Comparison of ENCODE assay signal across 1 cellular context in genomic region chr18:49630246-49630699, GRCh38.
TF ChIP-seq lines count a peak whose summit lies in the region.

No MANE protein-coding gene starts in this region.

TF ChIP-seq in HepG2, 621 proteins besides CTCF, POLR2A, EP300 and RAD21 (continued from another document and continues in another):
- TF ChIP-seq ZBTB43 (CRISPR knock-in tag; conservative IDR thresholded peaks at IDR 0.05), result peak; percentile 67; the same call in 1 of the 2 replicates
- TF ChIP-seq ZFP37 (CRISPR knock-in tag; IDR thresholded peaks at IDR 0.05; ENCODE audit: borderline replicate concordance), result no peak
- TF ChIP-seq ZNF556 (CRISPR knock-in tag; IDR thresholded peaks at IDR 0.05; ENCODE audit: borderline replicate concordance), result no peak; the same call in 1 of the 2 replicates
- TF ChIP-seq NR2F2 (IDR thresholded peaks at IDR 0.05; ENCODE audit: borderline replicate concordance, low read depth), result peak; percentile 50; the same call in 1 of the 2 replicates
- TF ChIP-seq ZNF253 (CRISPR knock-in tag; IDR thresholded peaks at IDR 0.05; ENCODE audit: borderline replicate concordance), result no peak
- peak; percentile 77 for TF ChIP-seq HOXA3 (CRISPR knock-in tag; IDR thresholded peaks at IDR 0.05)
- peak; percentile 59; the same call in 1 of the 2 replicates for TF ChIP-seq CBX5 (CRISPR knock-in tag; IDR thresholded peaks at IDR 0.05; ENCODE audit: borderline replicate concordance)
- peak; percentile 76; the same call in 1 of the 2 replicates for TF ChIP-seq ZBTB21 (CRISPR knock-in tag; IDR thresholded peaks at IDR 0.05)
- no peak for TF ChIP-seq RBFOX2 (IDR thresholded peaks at IDR 0.05; ENCODE audit: low read depth, low read length)
- peak; percentile 80 for TF ChIP-seq JUND (CRISPR knock-in tag; IDR thresholded peaks at IDR 0.05)
- TF ChIP-seq ZNF350 (CRISPR knock-in tag; IDR thresholded peaks at IDR 0.05; ENCODE audit: borderline replicate concordance, low read depth), result 0 out of 2 replicates have a peak, but pooled peaks have one; percentile 24
- TF ChIP-seq SKIL (CRISPR knock-in tag; IDR thresholded peaks at IDR 0.05; ENCODE audit: borderline replicate concordance), result no peak
- TF ChIP-seq ZBTB38 (CRISPR knock-in tag; IDR thresholded peaks at IDR 0.05), result 0 out of 2 replicates have a peak, but pooled peaks have one; percentile 26
- peak; percentile 73 for TF ChIP-seq ZMYM4 (CRISPR knock-in tag; IDR thresholded peaks at IDR 0.05)
- 0 out of 2 replicates have a peak, but pooled peaks have one; percentile 19 for TF ChIP-seq ZNF746 (CRISPR knock-in tag; IDR thresholded peaks at IDR 0.05)
- TF ChIP-seq MIXL1 (CRISPR knock-in tag; IDR thresholded peaks at IDR 0.05), result 0 out of 2 replicates have a peak, but pooled peaks have one; percentile 18
- peak; percentile 21; the same call in 1 of the 2 replicates for TF ChIP-seq ARID3A (IDR thresholded peaks at IDR 0.05; ENCODE audit: low read depth, low read length)
- no peak for TF ChIP-seq ZNF552 (CRISPR knock-in tag; IDR thresholded peaks at IDR 0.05; ENCODE audit: borderline replicate concordance)
- no peak for TF ChIP-seq ZNF619 (CRISPR knock-in tag; IDR thresholded peaks at IDR 0.05)
- TF ChIP-seq ZNF546 (CRISPR knock-in tag; conservative IDR thresholded peaks at IDR 0.05), result no peak
- no peak for TF ChIP-seq MXD4 (CRISPR knock-in tag; IDR thresholded peaks at IDR 0.05)
- 0 out of 2 replicates have a peak, but pooled peaks have one; percentile 12 for TF ChIP-seq TFE3 (CRISPR knock-in tag; IDR thresholded peaks at IDR 0.05)
- TF ChIP-seq E2F5 (CRISPR knock-in tag; conservative IDR thresholded peaks at IDR 0.05), result no peak
- TF ChIP-seq ZNF788 (CRISPR knock-in tag; IDR thresholded peaks at IDR 0.05; ENCODE audit: borderline replicate concordance), result peak; percentile 57; the same call in 1 of the 2 replicates
- TF ChIP-seq ZBTB37 (CRISPR knock-in tag; IDR thresholded peaks at IDR 0.05), result peak; percentile 76
- TF ChIP-seq ZNF34 (CRISPR knock-in tag; IDR thresholded peaks at IDR 0.05; ENCODE audit: borderline replicate concordance), result no peak
- peak; percentile 40; the same call in 1 of the 2 replicates for TF ChIP-seq FOXA3 (CRISPR knock-in tag; IDR thresholded peaks at IDR 0.05)
- TF ChIP-seq TBL1XR1 (IDR thresholded peaks at IDR 0.05; ENCODE audit: borderline replicate concordance, low read length, partially characterized antibody), result peak; percentile 71
- TF ChIP-seq GATAD2A (CRISPR knock-in tag; IDR thresholded peaks at IDR 0.05), result peak; percentile 93
- no peak for TF ChIP-seq KLF15 (CRISPR knock-in tag; IDR thresholded peaks at IDR 0.05; ENCODE audit: borderline replicate concordance)
- TF ChIP-seq ATF1 (CRISPR knock-in tag; IDR thresholded peaks at IDR 0.05), result peak; percentile 57
- TF ChIP-seq SIX1 (CRISPR knock-in tag; IDR thresholded peaks at IDR 0.05; ENCODE audit: borderline replicate concordance), result peak; percentile 46; the same call in 1 of the 2 replicates
- TF ChIP-seq ZNF678 (CRISPR knock-in tag; IDR thresholded peaks at IDR 0.05), result no peak
- TF ChIP-seq ZNF337 (CRISPR knock-in tag; IDR thresholded peaks at IDR 0.05; ENCODE audit: borderline replicate concordance, low read depth), result no peak
- no peak for TF ChIP-seq BRD4 (CRISPR knock-in tag; IDR thresholded peaks at IDR 0.05)
- TF ChIP-seq NR2C2 (CRISPR knock-in tag; IDR thresholded peaks at IDR 0.05; ENCODE audit: borderline replicate concordance), result peak; percentile 87
- TF ChIP-seq AGO1 (IDR thresholded peaks at IDR 0.05; ENCODE audit: low read depth, low read length, poor library complexity, severe bottlenecking), result no peak
- TF ChIP-seq RARA (CRISPR knock-in tag; IDR thresholded peaks at IDR 0.05), result peak; percentile 83
- TF ChIP-seq KDM5A (IDR thresholded peaks at IDR 0.05; ENCODE audit: borderline replicate concordance, low read length), result no peak
- no peak for TF ChIP-seq ZFY (CRISPR knock-in tag; IDR thresholded peaks at IDR 0.05)
- TF ChIP-seq RBM22 (optimal IDR thresholded peaks at IDR 0.05; ENCODE audit: low read length), result no peak
- no peak for TF ChIP-seq ZFAT (CRISPR knock-in tag; conservative IDR thresholded peaks at IDR 0.05)
- peak; percentile 93 for TF ChIP-seq CEBPG (CRISPR knock-in tag; IDR thresholded peaks at IDR 0.05)
- peak; percentile 76 for TF ChIP-seq ATF7 (IDR thresholded peaks at IDR 0.05)
- TF ChIP-seq ATF7 (CRISPR knock-in tag; IDR thresholded peaks at IDR 0.05), result peak; percentile 91
- peak; percentile 73 for TF ChIP-seq FOSL2 (CRISPR knock-in tag; IDR thresholded peaks at IDR 0.05)
- TF ChIP-seq CREM (IDR thresholded peaks at IDR 0.05), result peak; percentile 57; the same call in 1 of the 2 replicates
- no peak for TF ChIP-seq CREM (CRISPR knock-in tag; IDR thresholded peaks at IDR 0.05)
- TF ChIP-seq ZNF331 (CRISPR knock-in tag; IDR thresholded peaks at IDR 0.05), result peak; percentile 83; the same call in 1 of the 2 replicates
- no peak for TF ChIP-seq AKNA (CRISPR knock-in tag; IDR thresholded peaks at IDR 0.05; ENCODE audit: borderline replicate concordance)
- TF ChIP-seq DPF2 (CRISPR knock-in tag; IDR thresholded peaks at IDR 0.05; ENCODE audit: borderline replicate concordance, low read depth), result peak; percentile 50; the same call in 1 of the 2 replicates
- TF ChIP-seq NCOA2 (CRISPR knock-in tag; IDR thresholded peaks at IDR 0.05), result peak; percentile 73; the same call in 1 of the 2 replicates
- TF ChIP-seq MEIS1 (CRISPR knock-in tag; IDR thresholded peaks at IDR 0.05; ENCODE audit: borderline replicate concordance), result no peak
- peak; percentile 46; the same call in 1 of the 2 replicates for TF ChIP-seq YEATS4 (CRISPR knock-in tag; IDR thresholded peaks at IDR 0.05; ENCODE audit: borderline replicate concordance)
- TF ChIP-seq SMAD3 (CRISPR knock-in tag; IDR thresholded peaks at IDR 0.05), result 0 out of 2 replicates have a peak, but pooled peaks have one; percentile 30
- no peak for TF ChIP-seq HBP1 (CRISPR knock-in tag; IDR thresholded peaks at IDR 0.05; ENCODE audit: low read depth)
- no peak for TF ChIP-seq SIN3A (IDR thresholded peaks at IDR 0.05; ENCODE audit: borderline replicate concordance, low read depth, low read length)
